In the genomic region with DNA sequence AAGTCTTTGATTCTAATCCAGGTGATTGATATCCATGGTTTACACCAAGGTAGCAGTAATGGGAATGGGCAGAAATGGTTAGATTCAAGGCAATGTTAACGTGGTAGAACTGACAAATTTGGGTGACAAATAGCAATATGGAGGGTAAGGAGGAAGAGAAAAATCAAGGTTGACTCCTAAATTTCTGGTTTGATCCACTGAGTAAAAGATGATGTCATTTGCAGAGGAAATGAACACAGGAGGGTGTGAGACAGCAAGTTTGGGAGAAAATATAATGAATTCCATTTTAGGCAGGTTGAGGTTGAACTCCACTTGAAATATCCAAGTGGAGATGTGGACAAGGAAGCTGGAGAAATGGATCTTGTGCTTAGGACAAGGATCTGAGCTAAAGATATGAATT, we compare ENCODE assay signal across 19 cellular contexts.
"Had no signal": no experiment of that assay in that cellular context is flagged by ENCODE, and none has a peak within 500 bp of the region (broad histone marks: within the 10 kb centered on the region; RNA-seq: fewer than 3 reads in every experiment).

No MANE protein-coding gene starts in this region.

- H3K4me3 Mint-ChIP-seq: activated CD4-positive, alpha-beta memory T cell treated with anti-CD3 and anti-CD28 coated beads, Interleukin-2, amount 10 ng/mL, durations not matched to agents 7 days and 5 days; activated CD4-positive, alpha-beta T cell treated with anti-CD3 and anti-CD28 coated beads for 36 hours; activated T-cell treated with anti-CD3 and anti-CD28 coated beads, Interleukin-2, amount 50 U/mL, for 4 hours; immature natural killer cell; neural crest cell; stimulated activated effector memory CD8-positive, alpha-beta T cell treated with anti-CD3 and anti-CD28 coated beads, Interleukin-12 subunit alpha, Interleukin-12 subunit beta, amount 100 ng/mL, for 72 hours; T-helper 1 cell treated with Interleukin-12 subunit alpha and Interleukin-12 subunit beta and Interleukin-4 antibody, amounts not matched to agents 30 μg/mL and 1 μg/mL, for 36 hours had no signal

- H3K9me3 ChIP-seq: body of pancreas, gastrocnemius medialis, heart left ventricle, sigmoid colon, tibial artery had no signal

- H3K4me1 ChIP-seq: body of pancreas, gastrocnemius medialis, tibial artery had no signal

- H3K4me1 Mint-ChIP-seq: activated CD4-positive, alpha-beta memory T cell treated with anti-CD3 and anti-CD28 coated beads, Interleukin-2, amount 10 ng/mL, durations not matched to agents 7 days and 5 days; activated CD4-positive, alpha-beta T cell treated with anti-CD3 and anti-CD28 coated beads for 36 hours; immature natural killer cell; stimulated activated effector memory CD8-positive, alpha-beta T cell treated with anti-CD3 and anti-CD28 coated beads, Interleukin-12 subunit alpha, Interleukin-12 subunit beta, amount 100 ng/mL, for 72 hours had no signal

- H3K27ac Mint-ChIP-seq: activated CD4-positive, alpha-beta memory T cell treated with anti-CD3 and anti-CD28 coated beads, Interleukin-2, amount 10 ng/mL, durations not matched to agents 7 days and 5 days; activated CD4-positive, alpha-beta T cell treated with anti-CD3 and anti-CD28 coated beads for 36 hours; activated naive CD4-positive, alpha-beta T cell treated with anti-CD3 and anti-CD28 coated beads, Interleukin-2, amount 50 U/mL, for 72 hours; immature natural killer cell; stimulated activated effector memory CD8-positive, alpha-beta T cell treated with anti-CD3 and anti-CD28 coated beads, Interleukin-12 subunit alpha, Interleukin-12 subunit beta, amount 100 ng/mL, for 72 hours; T-helper 1 cell treated with Interleukin-12 subunit alpha and Interleukin-12 subunit beta and Interleukin-4 antibody, amounts not matched to agents 30 μg/mL and 1 μg/mL, for 36 hours had no signal

- H3K36me3 ChIP-seq: gastrocnemius medialis, heart left ventricle, sigmoid colon, tibial artery had no signal

- H3K27me3 ChIP-seq: body of pancreas, gastrocnemius medialis, sigmoid colon had no signal

- H3K4me3 ChIP-seq: body of pancreas, gastrocnemius medialis, heart left ventricle, lung, sigmoid colon, tibial artery had no signal

- ATAC-seq: activated CD4-positive, alpha-beta T cell treated with anti-CD3 and anti-CD28 coated beads for 36 hours; activated naive CD4-positive, alpha-beta T cell treated with anti-CD3 and anti-CD28 coated beads, Interleukin-2, amount 50 U/mL, for 72 hours; activated T-cell treated with anti-CD3 and anti-CD28 coated beads, Interleukin-2, amount 50 U/mL, for 4 hours; body of pancreas; gastrocnemius medialis; heart left ventricle; stimulated activated effector memory CD8-positive, alpha-beta T cell treated with anti-CD3 and anti-CD28 coated beads, Interleukin-12 subunit alpha, Interleukin-12 subunit beta, amount 100 ng/mL, for 72 hours had no signal

- H3K36me3 Mint-ChIP-seq: activated naive CD4-positive, alpha-beta T cell treated with anti-CD3 and anti-CD28 coated beads, Interleukin-2, amount 50 U/mL, for 72 hours; immature natural killer cell; stimulated activated effector memory CD8-positive, alpha-beta T cell treated with anti-CD3 and anti-CD28 coated beads, Interleukin-12 subunit alpha, Interleukin-12 subunit beta, amount 100 ng/mL, for 72 hours had no signal

- H3K9me3 Mint-ChIP-seq: activated CD4-positive, alpha-beta memory T cell treated with anti-CD3 and anti-CD28 coated beads, Interleukin-2, amount 10 ng/mL, durations not matched to agents 7 days and 5 days; activated T-cell treated with anti-CD3 and anti-CD28 coated beads, Interleukin-2, amount 50 U/mL, for 4 hours; stimulated activated effector memory CD8-positive, alpha-beta T cell treated with anti-CD3 and anti-CD28 coated beads, Interleukin-12 subunit alpha, Interleukin-12 subunit beta, amount 100 ng/mL, for 72 hours; T-helper 1 cell treated with Interleukin-12 subunit alpha and Interleukin-12 subunit beta and Interleukin-4 antibody, amounts not matched to agents 30 μg/mL and 1 μg/mL, for 36 hours had no signal

- DNase-seq: activated CD4-positive, alpha-beta memory T cell treated with anti-CD3 and anti-CD28 coated beads, Interleukin-2, amount 10 ng/mL, durations not matched to agents 7 days and 5 days; activated CD4-positive, alpha-beta T cell treated with anti-CD3 and anti-CD28 coated beads for 36 hours; activated effector memory CD4-positive, alpha-beta T cell treated with Interleukin-2 at 50 U/mL for 16 hours; activated T-cell treated with anti-CD3 and anti-CD28 coated beads, Interleukin-2, amount 50 U/mL, for 4 hours; amniotic stem cell; body of pancreas; cerebellar nuclear complex; effector memory CD4-positive, alpha-beta T cell; gastrocnemius medialis; heart left ventricle; immature natural killer cell; midbrain; sigmoid colon; tibial artery had no signal

- H3K27ac ChIP-seq: gastrocnemius medialis, tibial artery had no signal
